Comparison of ENCODE assay signal across 10 cellular contexts in the genomic region with DNA sequence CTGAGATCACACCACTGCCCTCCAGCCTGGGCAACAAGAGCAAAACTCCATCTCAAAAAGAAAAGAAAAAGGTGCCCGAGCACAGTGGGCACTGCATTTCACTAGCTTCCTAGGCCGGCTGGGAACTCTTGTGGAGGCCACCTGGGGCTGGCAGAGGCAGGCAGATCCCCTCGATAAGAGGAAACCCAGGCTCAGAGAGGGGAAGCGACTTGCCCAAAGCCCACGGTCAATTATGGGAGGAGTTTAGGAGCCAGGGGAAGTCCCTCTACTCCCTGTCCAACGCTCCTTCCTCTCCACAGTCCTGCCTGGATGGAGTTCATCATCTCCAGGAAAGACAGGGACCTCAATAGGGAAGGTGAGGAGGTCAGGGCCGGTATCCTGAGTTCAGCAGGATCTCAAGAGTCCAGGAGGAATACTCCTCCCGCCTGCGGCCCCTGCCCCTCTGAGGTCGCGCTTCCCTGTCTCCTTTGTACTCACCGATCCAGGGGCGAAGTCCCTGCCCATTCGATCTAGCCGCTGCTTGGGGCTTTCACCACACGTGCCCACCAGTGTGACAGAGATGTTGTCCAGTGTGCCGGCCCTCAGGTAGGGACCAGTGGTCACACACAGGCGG. TPM values are rescaled to one million over a fixed set of nuclear protein-coding genes. Genes with fewer than 3 reads are reported as not detected.
DNase-seq lines count a peak whose midpoint lies in the region; ATAC-seq and TF ChIP-seq lines count a peak whose summit lies in the region.
"Had no signal": no experiment of that assay in that cellular context is flagged by ENCODE, and none has a peak within 500 bp of the region (broad histone marks: within the 10 kb centered on the region; RNA-seq: fewer than 3 reads in every experiment).

No MANE protein-coding gene starts in this region.

- H3K4me3 ChIP-seq in AG04450 (ENCODE audit: low read depth, low read length) (peak overlapping the region; percentile 76), mammary epithelial cell (replicated peaks in 1 of 3; ENCODE audit: insufficient read depth in 1 of 3, low read depth in 2 of 3, low read length in 3 of 3) (peak overlapping the region; percentile 54 to 61 (median 57)), muscle layer of duodenum (ENCODE audit: low read depth in 1 of 2, low read length in 2 of 2) (peak overlapping the region; percentile 75 to 84)

- H2AFZ ChIP-seq in mammary epithelial cell (ENCODE audit: low read depth, low read length) = peak overlapping the region; percentile 92

- POLR2A ChIA-PET in AG04450 (lab: Yijun Ruan, JAX) = no interaction called here

- ATAC-seq in HG02970 (IDR thresholded peaks at IDR 0.05; ENCODE audit: low FRiP score, unreplicated experiment) = no peak
- no peak for ATAC-seq in HG03045 (IDR thresholded peaks at IDR 0.05; ENCODE audit: unreplicated experiment)
- no peak for ATAC-seq in HG02981 (IDR thresholded peaks at IDR 0.05; ENCODE audit: unreplicated experiment)
- ATAC-seq in HG03097 (IDR thresholded peaks at IDR 0.05; ENCODE audit: low FRiP score, unreplicated experiment) = no peak

- H3K9me3 ChIP-seq in AG04450 (ENCODE audit: control insufficient read depth, insufficient read depth, low read length) = no peaks in the 10 kb centered on the region
- no peaks in the 10 kb centered on the region for H3K9me3 ChIP-seq in mammary epithelial cell (replicated peaks; ENCODE audit: insufficient read depth, low read length)
- no peaks in the 10 kb centered on the region for H3K9me3 ChIP-seq in muscle layer of duodenum (ENCODE audit: control insufficient read depth in 1 of 2, low read length in 2 of 2)

- H3K36me3 ChIP-seq in mammary epithelial cell (ENCODE audit: insufficient read depth, low read length) = no peaks in the 10 kb centered on the region
- no peaks in the 10 kb centered on the region for H3K36me3 ChIP-seq in muscle layer of duodenum (ENCODE audit: control insufficient read depth in 1 of 2, insufficient read depth in 2 of 2, low read length in 2 of 2)

- peak overlapping the region; percentile 98 for H3K4me2 ChIP-seq in mammary epithelial cell (ENCODE audit: insufficient read depth, low read depth, low read length)

- H3K4me1 ChIP-seq in mammary epithelial cell (ENCODE audit: insufficient read depth, low read length) (peaks cover 15% of the 10 kb centered on the region), muscle layer of duodenum (ENCODE audit: control insufficient read depth in 1 of 2, insufficient read depth in 2 of 2, low read length in 2 of 2) (peaks cover 20 to 36% of the 10 kb centered on the region in 2 donors)

- 35% methylated on average over 15 of the region's 18 CpGs for WGBS in mammary epithelial cell (ENCODE audit: low coverage, missing lambda C conversion rate)

- dilution Hi-C loops in mammary epithelial cell (cut with HindIII; ENCODE audit: low sequenced_read_pairs) = no loop called here

- TF ChIP-seq CTCF in AG04450 (IDR thresholded peaks at IDR 0.05; ENCODE audit: low read depth, low read length) = no peak
- no peak for TF ChIP-seq CTCF in mammary epithelial cell (conservative IDR thresholded peaks at IDR 0.05 in 1 of 2, IDR thresholded peaks at IDR 0.05 in 1 of 2; ENCODE audit: extremely low read depth in 1 of 2, insufficient read depth in 1 of 2, low read depth in 1 of 2, low read length in 2 of 2)

- CTCF ChIA-PET in AG04450 (lab: Charles Lee) = interaction anchor here (0.5 to 3.8 kb wide), 10 partner anchors 8 to 1565 kb away, joined by 3 to 71 read pairs (median 12); no protein-coding TSS in a partner anchor
- CTCF ChIA-PET in mammary epithelial cell (lab: Charles Lee; ENCODE audit: low non-redundant PET) = no interaction called here

- peak overlapping the region; percentile 89 for H3K9ac ChIP-seq in mammary epithelial cell (ENCODE audit: insufficient read depth, low read length)

- no peak for DNase-seq in AG04450 (ENCODE audit: low read depth, low spot score)
- DNase-seq in HK-2 (ENCODE audit: unreplicated experiment) = peak; percentile 14
- no peak for DNase-seq in mammary epithelial cell

- intact Hi-C loops in mammary epithelial cell (cut with micrococcal nuclease) = loop anchor here (5.0 kb wide), 1 partner anchor 275 kb away; no protein-coding TSS in a partner anchor

- H4K20me1 ChIP-seq in mammary epithelial cell (ENCODE audit: insufficient read depth, low read length) = peaks cover 3% of the 10 kb centered on the region

- H3K27me3 ChIP-seq in AG04450 (ENCODE audit: control insufficient read depth, insufficient read depth, low read length) (peaks cover 35% of the 10 kb centered on the region), mammary epithelial cell (ENCODE audit: insufficient read depth, low read length) (no peaks in the 10 kb centered on the region), muscle layer of duodenum (ENCODE audit: low read depth, low read length) (peaks cover 37% of the 10 kb centered on the region)

- H3K79me2 ChIP-seq in mammary epithelial cell (ENCODE audit: insufficient read depth, low read length) = no peaks in the 10 kb centered on the region

- H3K27ac ChIP-seq in AG04450 (ENCODE audit: low read depth, low read length) = no peak overlapping the region
- peak overlapping the region; percentile 95 for H3K27ac ChIP-seq in mammary epithelial cell (ENCODE audit: insufficient read depth, low read depth, low read length)
- no peak overlapping the region for H3K27ac ChIP-seq in muscle layer of duodenum (ENCODE audit: low read length)

- in situ Hi-C loops in mammary epithelial cell (cut with MboI; ENCODE audit: low sequenced_read_pairs in 2 of 2) = no loop called here

- BruUV-seq in mammary epithelial cell (replicated peaks; lab: Mats Ljungman, UMichigan) = no TSS peak

RNA-seq across cellular contexts. Expression of a gene that starts 0.8 kb away (rescaled TPM):
- polyA plus RNA-seq in AG04450 (2011; rRNA removed) (0.04 and 0.05 TPM in 2 replicates), mammary epithelial cell (9.2 TPM)
- polyA minus RNA-seq in AG04450 (2011; rRNA and poly(A)+ RNA removed) = 0.09 TPM in 1 of 2 replicates, not detected in the other
- total RNA-seq in mammary epithelial cell = 10 to 100 TPM in 1 of 2 donors, 1 to 10 TPM in 1; 3.8 to 27.6 TPM
- 5.9 TPM for polyA minus RNA-seq in mammary epithelial cell
- total RNA-seq: T-helper 1 cell treated with Interleukin-12 subunit alpha and Interleukin-12 subunit beta and Interleukin-4 antibody, amounts not matched to agents 30 ng/mL and 1 ng/mL, for 36 hours had no signal

RNA-seq across cellular contexts. Expression of a gene that starts 6.4 kb away (rescaled TPM):
- polyA plus RNA-seq in AG04450 (2011; rRNA removed) (not detected in 2 replicates), mammary epithelial cell (0.34 TPM)
- not detected in 2 replicates for polyA minus RNA-seq in AG04450 (2011; rRNA and poly(A)+ RNA removed)
- 1 to 10 TPM in 1 of 2 donors, under 1 TPM in 1; 0.33 to 1.9 TPM for total RNA-seq in mammary epithelial cell
- polyA minus RNA-seq in mammary epithelial cell = not detected
- total RNA-seq: lower leg skin had no signal

RNA-seq across cellular contexts. Expression of a gene that starts 30.0 kb away (rescaled TPM):
- polyA plus RNA-seq in AG04450 (2011; rRNA removed) (not detected in 2 replicates), mammary epithelial cell (0.22 TPM)
- polyA minus RNA-seq in AG04450 (2011; rRNA and poly(A)+ RNA removed) = not detected in 2 replicates
- 1 to 10 TPM in 1 of 2 donors, under 1 TPM in 1; 0.33 to 1.2 TPM for total RNA-seq in mammary epithelial cell
- polyA minus RNA-seq in mammary epithelial cell = 6.0 TPM
- total RNA-seq: T-helper 1 cell treated with Interleukin-12 subunit alpha and Interleukin-12 subunit beta and Interleukin-4 antibody, amounts not matched to agents 30 ng/mL and 1 ng/mL, for 36 hours had no signal

RNA-seq across cellular contexts. Expression of a gene that starts 34.7 kb away (rescaled TPM):
- polyA plus RNA-seq in AG04450 (2011; rRNA removed) = 3.1 and 5.5 TPM in 2 replicates
- 11.4 and 19.0 TPM in 2 replicates for polyA minus RNA-seq in AG04450 (2011; rRNA and poly(A)+ RNA removed)
- 10 to 100 TPM; 26.8 to 97.9 TPM for total RNA-seq in mammary epithelial cell
- 16.8 TPM for polyA plus RNA-seq in mammary epithelial cell
- 96.6 TPM for polyA minus RNA-seq in mammary epithelial cell

RNA-seq across cellular contexts. Expression of a gene that starts 45.3 kb away (rescaled TPM):
- polyA plus RNA-seq in AG04450 (2011; rRNA removed) (20.8 and 24.3 TPM in 2 replicates), mammary epithelial cell (7.2 TPM)
- polyA minus RNA-seq in AG04450 (2011; rRNA and poly(A)+ RNA removed) = 9.4 and 13.1 TPM in 2 replicates
- total RNA-seq in mammary epithelial cell = 10 to 100 TPM in 1 of 2 donors, 1 to 10 TPM in 1; 9.2 to 30.8 TPM
- polyA minus RNA-seq in mammary epithelial cell = 18.0 TPM
